In genomic region chr18:74836296-74837139, GRCh38 we compare ENCODE assay signal across 10 cellular contexts.
DNase-seq lines count a peak whose midpoint lies in the region; ATAC-seq, FAIRE-seq and TF ChIP-seq lines count a peak whose summit lies in the region.
"Had no signal": no experiment of that assay in that cellular context is flagged by ENCODE, and none has a peak within 500 bp of the region (broad histone marks: within the 10 kb centered on the region; RNA-seq: fewer than 3 reads in every experiment).

No MANE protein-coding gene starts in this region.

- H3K4me3 ChIP-seq in bronchial epithelial cell (ENCODE audit: low read depth, low read length) = no peak overlapping the region
- H3K4me3 ChIP-seq in lower lobe of right lung = no peak overlapping the region
- H3K4me3 ChIP-seq in Peyer's patch = no peak overlapping the region
- H3K4me3 ChIP-seq in testis = no peak overlapping the region

- intact Hi-C loops in lower lobe of right lung (cut with DNase I) (no loop called here), testis (cut with DNase I; ENCODE audit: low total_unique reads) (no loop called here)

- ATAC-seq in lower lobe of right lung = peak; percentile 29 to 38

- H3K27ac ChIP-seq in lower lobe of right lung (no peak overlapping the region), Peyer's patch (no peak overlapping the region), testis (no peak overlapping the region)

- no peaks in the 10 kb centered on the region for H3K4me1 ChIP-seq in lower lobe of right lung
- no peaks in the 10 kb centered on the region for H3K4me1 ChIP-seq in Peyer's patch
- no peaks in the 10 kb centered on the region for H3K4me1 ChIP-seq in testis

- TF ChIP-seq POLR2A in Peyer's patch (IDR thresholded peaks at IDR 0.05) (no peak), testis (IDR thresholded peaks at IDR 0.05) (no peak)

- WGBS in testis, 2 donors = 76 to 84% methylated on average over 8 of the region's 8 CpGs

- no peak for TF ChIP-seq CTCF in bronchial epithelial cell (IDR thresholded peaks at IDR 0.05; ENCODE audit: insufficient read depth, low read length, severe bottlenecking)
- no peak for TF ChIP-seq CTCF in lower lobe of right lung (IDR thresholded peaks at IDR 0.05)
- TF ChIP-seq CTCF in Peyer's patch (IDR thresholded peaks at IDR 0.05) = no peak
- no peak for TF ChIP-seq CTCF in testis (IDR thresholded peaks at IDR 0.05)

- peak; percentile 70 for DNase-seq in DMS153 treated with DMSO at 0.1 percent for 48 hours (lab: John Stamatoyannopoulos, UW; ENCODE audit: unreplicated experiment)
- peak; percentile 30 for DNase-seq in NCI-H2107 treated with DMSO at 0.1 percent for 48 hours (lab: John Stamatoyannopoulos, UW; ENCODE audit: unreplicated experiment)
- DNase-seq in bronchial epithelial cell (ENCODE audit: low read depth) = peak; percentile 34
- DNase-seq in lower lobe of right lung = no peak
- DNase-seq in midbrain (lab: John Stamatoyannopoulos, UW) = no peak
- DNase-seq in Peyer's patch = no peak
- DNase-seq in testis = no peak
- no peak for DNase-seq in middle frontal gyrus (ENCODE audit: extremely low spot score, low spot score)
- DNase-seq: H7, NCI-H1048 had no signal

- H3K9me3 ChIP-seq in lower lobe of right lung (no peaks in the 10 kb centered on the region), Peyer's patch (no peaks in the 10 kb centered on the region), testis (no peaks in the 10 kb centered on the region)

- H3K36me3 ChIP-seq in bronchial epithelial cell (ENCODE audit: control insufficient read depth, insufficient read depth, low read length) (no peaks in the 10 kb centered on the region), lower lobe of right lung (no peaks in the 10 kb centered on the region), Peyer's patch (no peaks in the 10 kb centered on the region), testis (ENCODE audit: low read depth, missing control alignments) (no peaks in the 10 kb centered on the region)

- FAIRE-seq in bronchial epithelial cell (lab: Jason Lieb, UNC) = no peak

- H3K27me3 ChIP-seq in bronchial epithelial cell (ENCODE audit: control insufficient read depth, insufficient read depth, low read length) (no peaks in the 10 kb centered on the region), lower lobe of right lung (ENCODE audit: low read depth) (no peaks in the 10 kb centered on the region), Peyer's patch (no peaks in the 10 kb centered on the region), testis (no peaks in the 10 kb centered on the region)

Comparison
In these comparisons a context has a peak if more than half of its experiments do, and no peak if none do; other contexts are left out.
1. DNase-seq: peak in DMS153 treated with DMSO at 0.1 percent for 48 hours (single experiment), NCI-H2107 treated with DMSO at 0.1 percent for 48 hours (single experiment) and bronchial epithelial cell (single experiment); none in lower lobe of right lung (single experiment), midbrain (single experiment), Peyer's patch (0 of 3), testis (single experiment) and middle frontal gyrus (single experiment).